In the genomic region with DNA sequence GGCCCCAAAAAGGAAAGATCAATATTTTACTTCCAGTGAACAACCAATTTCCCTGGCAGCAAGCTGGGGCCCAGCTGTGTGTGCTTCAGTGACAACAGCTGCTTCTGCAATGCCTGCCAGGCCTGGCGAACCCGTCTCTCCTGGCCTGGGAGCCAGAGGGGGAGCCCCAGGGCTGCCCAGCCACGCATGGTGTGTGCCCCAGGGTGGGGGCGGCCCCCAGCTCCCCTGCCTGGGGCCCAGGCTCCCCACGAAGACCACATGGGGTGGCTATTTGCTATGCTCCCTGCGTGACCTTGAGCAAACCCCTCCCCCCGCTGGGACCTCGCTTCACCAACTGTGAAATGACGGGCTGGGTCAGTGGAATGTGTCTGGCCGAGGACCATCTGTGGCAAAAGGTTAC, we compare ENCODE assay signal across 1 cellular context.
A peak's percentile ranks its signal among the peaks of the same experiment; 100 is the strongest.
TF ChIP-seq lines count a peak whose summit lies in the region.

No MANE protein-coding gene starts in this region.

TF ChIP-seq in HepG2, 621 proteins besides CTCF, POLR2A, EP300 and RAD21 (continued from another document and continues in another):
- TF ChIP-seq, protein P1, sequence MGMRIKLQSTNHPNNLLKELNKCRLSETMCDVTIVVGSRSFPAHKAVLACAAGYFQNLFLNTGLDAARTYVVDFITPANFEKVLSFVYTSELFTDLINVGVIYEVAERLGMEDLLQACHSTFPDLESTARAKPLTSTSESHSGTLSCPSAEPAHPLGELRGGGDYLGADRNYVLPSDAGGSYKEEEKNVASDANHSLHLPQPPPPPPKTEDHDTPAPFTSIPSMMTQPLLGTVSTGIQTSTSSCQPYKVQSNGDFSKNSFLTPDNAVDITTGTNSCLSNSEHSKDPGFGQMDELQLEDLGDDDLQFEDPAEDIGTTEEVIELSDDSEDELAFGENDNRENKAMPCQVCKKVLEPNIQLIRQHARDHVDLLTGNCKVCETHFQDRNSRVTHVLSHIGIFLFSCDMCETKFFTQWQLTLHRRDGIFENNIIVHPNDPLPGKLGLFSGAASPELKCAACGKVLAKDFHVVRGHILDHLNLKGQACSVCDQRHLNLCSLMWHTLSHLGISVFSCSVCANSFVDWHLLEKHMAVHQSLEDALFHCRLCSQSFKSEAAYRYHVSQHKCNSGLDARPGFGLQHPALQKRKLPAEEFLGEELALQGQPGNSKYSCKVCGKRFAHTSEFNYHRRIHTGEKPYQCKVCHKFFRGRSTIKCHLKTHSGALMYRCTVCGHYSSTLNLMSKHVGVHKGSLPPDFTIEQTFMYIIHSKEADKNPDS (CRISPR knock-in tag; IDR thresholded peaks at IDR 0.05), result no peak
- TF ChIP-seq, protein P2, sequence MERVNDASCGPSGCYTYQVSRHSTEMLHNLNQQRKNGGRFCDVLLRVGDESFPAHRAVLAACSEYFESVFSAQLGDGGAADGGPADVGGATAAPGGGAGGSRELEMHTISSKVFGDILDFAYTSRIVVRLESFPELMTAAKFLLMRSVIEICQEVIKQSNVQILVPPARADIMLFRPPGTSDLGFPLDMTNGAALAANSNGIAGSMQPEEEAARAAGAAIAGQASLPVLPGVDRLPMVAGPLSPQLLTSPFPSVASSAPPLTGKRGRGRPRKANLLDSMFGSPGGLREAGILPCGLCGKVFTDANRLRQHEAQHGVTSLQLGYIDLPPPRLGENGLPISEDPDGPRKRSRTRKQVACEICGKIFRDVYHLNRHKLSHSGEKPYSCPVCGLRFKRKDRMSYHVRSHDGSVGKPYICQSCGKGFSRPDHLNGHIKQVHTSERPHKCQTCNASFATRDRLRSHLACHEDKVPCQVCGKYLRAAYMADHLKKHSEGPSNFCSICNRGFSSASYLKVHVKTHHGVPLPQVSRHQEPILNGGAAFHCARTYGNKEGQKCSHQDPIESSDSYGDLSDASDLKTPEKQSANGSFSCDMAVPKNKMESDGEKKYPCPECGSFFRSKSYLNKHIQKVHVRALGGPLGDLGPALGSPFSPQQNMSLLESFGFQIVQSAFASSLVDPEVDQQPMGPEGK (CRISPR knock-in tag; IDR thresholded peaks at IDR 0.05), result peak; percentile 89
- TF ChIP-seq NFE2L2 (IDR thresholded peaks at IDR 0.05; ENCODE audit: low read length) (no peak), FOXO1 (CRISPR knock-in tag; IDR thresholded peaks at IDR 0.05) (no peak), FOXK2 (IDR thresholded peaks at IDR 0.05) (no peak), SMAD9 (CRISPR knock-in tag; IDR thresholded peaks at IDR 0.05) (no peak), TAF15 (IDR thresholded peaks at IDR 0.05; ENCODE audit: low read depth, low read length, poor library complexity, severe bottlenecking) (no peak), KLF6 (CRISPR knock-in tag; IDR thresholded peaks at IDR 0.05) (no peak), KMT2B (CRISPR knock-in tag; IDR thresholded peaks at IDR 0.05) (no peak), GFI1 (CRISPR knock-in tag; IDR thresholded peaks at IDR 0.05; ENCODE audit: borderline replicate concordance) (no peak), ARNT (IDR thresholded peaks at IDR 0.05) (no peak), ZNF747 (CRISPR knock-in tag; IDR thresholded peaks at IDR 0.05; ENCODE audit: borderline replicate concordance) (no peak), SSRP1 (CRISPR knock-in tag; IDR thresholded peaks at IDR 0.05) (no peak), ISX (CRISPR knock-in tag; conservative IDR thresholded peaks at IDR 0.05) (no peak), CBX2 (IDR thresholded peaks at IDR 0.05; ENCODE audit: low read depth, low read length) (no peak), CBX2 (CRISPR knock-in tag; IDR thresholded peaks at IDR 0.05; ENCODE audit: low read depth) (no peak), TMF1 (CRISPR knock-in tag; IDR thresholded peaks at IDR 0.05; ENCODE audit: low read depth) (no peak), ZSCAN31 (CRISPR knock-in tag; IDR thresholded peaks at IDR 0.05; ENCODE audit: low read depth) (no peak), HOXA9 (CRISPR knock-in tag; IDR thresholded peaks at IDR 0.05; ENCODE audit: borderline replicate concordance) (no peak), TSC22D2 (CRISPR knock-in tag; IDR thresholded peaks at IDR 0.05; ENCODE audit: borderline replicate concordance) (no peak), PITX1 (CRISPR knock-in tag; IDR thresholded peaks at IDR 0.05) (no peak), GABPB1 (CRISPR knock-in tag; IDR thresholded peaks at IDR 0.05) (peak; percentile 31; the same call in 1 of the 2 replicates), YEATS2 (CRISPR knock-in tag; IDR thresholded peaks at IDR 0.05; ENCODE audit: borderline replicate concordance) (no peak), ZNF644 (CRISPR knock-in tag; IDR thresholded peaks at IDR 0.05; ENCODE audit: low read depth) (no peak), ZNF670 (CRISPR knock-in tag; IDR thresholded peaks at IDR 0.05; ENCODE audit: borderline replicate concordance) (no peak), ZNF264 (CRISPR knock-in tag; IDR thresholded peaks at IDR 0.05) (no peak), MAF1 (CRISPR knock-in tag; IDR thresholded peaks at IDR 0.05; ENCODE audit: borderline replicate concordance) (no peak), FIP1L1 (IDR thresholded peaks at IDR 0.05; ENCODE audit: borderline replicate concordance, insufficient read depth, low read depth, low read length) (no peak)
- TF ChIP-seq, protein P3, sequence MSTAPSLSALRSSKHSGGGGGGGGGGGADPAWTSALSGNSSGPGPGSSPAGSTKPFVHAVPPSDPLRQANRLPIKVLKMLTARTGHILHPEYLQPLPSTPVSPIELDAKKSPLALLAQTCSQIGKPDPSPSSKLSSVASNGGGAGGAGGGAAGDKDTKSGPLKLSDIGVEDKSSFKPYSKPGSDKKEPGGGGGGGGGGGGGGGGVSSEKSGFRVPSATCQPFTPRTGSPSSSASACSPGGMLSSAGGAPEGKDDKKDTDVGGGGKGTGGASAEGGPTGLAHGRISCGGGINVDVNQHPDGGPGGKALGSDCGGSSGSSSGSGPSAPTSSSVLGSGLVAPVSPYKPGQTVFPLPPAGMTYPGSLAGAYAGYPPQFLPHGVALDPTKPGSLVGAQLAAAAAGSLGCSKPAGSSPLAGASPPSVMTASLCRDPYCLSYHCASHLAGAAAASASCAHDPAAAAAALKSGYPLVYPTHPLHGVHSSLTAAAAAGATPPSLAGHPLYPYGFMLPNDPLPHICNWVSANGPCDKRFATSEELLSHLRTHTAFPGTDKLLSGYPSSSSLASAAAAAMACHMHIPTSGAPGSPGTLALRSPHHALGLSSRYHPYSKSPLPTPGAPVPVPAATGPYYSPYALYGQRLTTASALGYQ (CRISPR knock-in tag; IDR thresholded peaks at IDR 0.05), result no peak
- TF ChIP-seq, protein P4, sequence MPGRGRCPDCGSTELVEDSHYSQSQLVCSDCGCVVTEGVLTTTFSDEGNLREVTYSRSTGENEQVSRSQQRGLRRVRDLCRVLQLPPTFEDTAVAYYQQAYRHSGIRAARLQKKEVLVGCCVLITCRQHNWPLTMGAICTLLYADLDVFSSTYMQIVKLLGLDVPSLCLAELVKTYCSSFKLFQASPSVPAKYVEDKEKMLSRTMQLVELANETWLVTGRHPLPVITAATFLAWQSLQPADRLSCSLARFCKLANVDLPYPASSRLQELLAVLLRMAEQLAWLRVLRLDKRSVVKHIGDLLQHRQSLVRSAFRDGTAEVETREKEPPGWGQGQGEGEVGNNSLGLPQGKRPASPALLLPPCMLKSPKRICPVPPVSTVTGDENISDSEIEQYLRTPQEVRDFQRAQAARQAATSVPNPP (CRISPR knock-in tag; IDR thresholded peaks at IDR 0.05), result no peak
- TF ChIP-seq, protein P5, sequence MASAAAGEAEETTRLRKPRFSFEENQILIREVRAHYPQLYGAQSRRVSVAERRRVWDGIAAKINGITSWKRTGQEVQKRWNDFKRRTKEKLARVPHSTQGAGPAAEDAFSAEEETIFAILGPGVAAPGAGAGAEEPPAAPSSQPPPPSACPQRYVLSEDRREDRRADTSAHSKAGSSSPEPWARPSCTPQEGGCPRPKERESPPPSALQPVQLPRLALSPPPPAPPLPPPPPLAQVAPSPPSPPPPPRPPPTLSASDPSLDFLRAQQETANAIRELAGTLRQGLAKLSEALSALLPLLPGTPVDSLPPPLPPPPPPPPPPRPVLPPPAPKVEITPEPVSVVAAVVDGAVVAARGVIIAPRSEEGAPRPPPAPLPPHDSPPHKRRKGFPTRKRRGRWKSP (CRISPR knock-in tag; IDR thresholded peaks at IDR 0.05), result no peak
- TF ChIP-seq, protein P6, sequence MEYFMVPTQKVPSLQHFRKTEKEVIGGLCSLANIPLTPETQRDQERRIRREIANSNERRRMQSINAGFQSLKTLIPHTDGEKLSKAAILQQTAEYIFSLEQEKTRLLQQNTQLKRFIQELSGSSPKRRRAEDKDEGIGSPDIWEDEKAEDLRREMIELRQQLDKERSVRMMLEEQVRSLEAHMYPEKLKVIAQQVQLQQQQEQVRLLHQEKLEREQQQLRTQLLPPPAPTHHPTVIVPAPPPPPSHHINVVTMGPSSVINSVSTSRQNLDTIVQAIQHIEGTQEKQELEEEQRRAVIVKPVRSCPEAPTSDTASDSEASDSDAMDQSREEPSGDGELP (IDR thresholded peaks at IDR 0.05; ENCODE audit: borderline replicate concordance, low read depth), result peak; percentile 44; the same call in 1 of the 2 replicates
- TF ChIP-seq, protein P7, sequence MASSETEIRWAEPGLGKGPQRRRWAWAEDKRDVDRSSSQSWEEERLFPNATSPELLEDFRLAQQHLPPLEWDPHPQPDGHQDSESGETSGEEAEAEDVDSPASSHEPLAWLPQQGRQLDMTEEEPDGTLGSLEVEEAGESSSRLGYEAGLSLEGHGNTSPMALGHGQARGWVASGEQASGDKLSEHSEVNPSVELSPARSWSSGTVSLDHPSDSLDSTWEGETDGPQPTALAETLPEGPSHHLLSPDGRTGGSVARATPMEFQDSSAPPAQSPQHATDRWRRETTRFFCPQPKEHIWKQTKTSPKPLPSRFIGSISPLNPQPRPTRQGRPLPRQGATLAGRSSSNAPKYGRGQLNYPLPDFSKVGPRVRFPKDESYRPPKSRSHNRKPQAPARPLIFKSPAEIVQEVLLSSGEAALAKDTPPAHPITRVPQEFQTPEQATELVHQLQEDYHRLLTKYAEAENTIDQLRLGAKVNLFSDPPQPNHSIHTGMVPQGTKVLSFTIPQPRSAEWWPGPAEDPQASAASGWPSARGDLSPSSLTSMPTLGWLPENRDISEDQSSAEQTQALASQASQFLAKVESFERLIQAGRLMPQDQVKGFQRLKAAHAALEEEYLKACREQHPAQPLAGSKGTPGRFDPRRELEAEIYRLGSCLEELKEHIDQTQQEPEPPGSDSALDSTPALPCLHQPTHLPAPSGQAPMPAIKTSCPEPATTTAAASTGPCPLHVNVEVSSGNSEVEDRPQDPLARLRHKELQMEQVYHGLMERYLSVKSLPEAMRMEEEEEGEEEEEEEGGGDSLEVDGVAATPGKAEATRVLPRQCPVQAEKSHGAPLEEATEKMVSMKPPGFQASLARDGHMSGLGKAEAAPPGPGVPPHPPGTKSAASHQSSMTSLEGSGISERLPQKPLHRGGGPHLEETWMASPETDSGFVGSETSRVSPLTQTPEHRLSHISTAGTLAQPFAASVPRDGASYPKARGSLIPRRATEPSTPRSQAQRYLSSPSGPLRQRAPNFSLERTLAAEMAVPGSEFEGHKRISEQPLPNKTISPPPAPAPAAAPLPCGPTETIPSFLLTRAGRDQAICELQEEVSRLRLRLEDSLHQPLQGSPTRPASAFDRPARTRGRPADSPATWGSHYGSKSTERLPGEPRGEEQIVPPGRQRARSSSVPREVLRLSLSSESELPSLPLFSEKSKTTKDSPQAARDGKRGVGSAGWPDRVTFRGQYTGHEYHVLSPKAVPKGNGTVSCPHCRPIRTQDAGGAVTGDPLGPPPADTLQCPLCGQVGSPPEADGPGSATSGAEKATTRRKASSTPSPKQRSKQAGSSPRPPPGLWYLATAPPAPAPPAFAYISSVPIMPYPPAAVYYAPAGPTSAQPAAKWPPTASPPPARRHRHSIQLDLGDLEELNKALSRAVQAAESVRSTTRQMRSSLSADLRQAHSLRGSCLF (CRISPR knock-in tag; IDR thresholded peaks at IDR 0.05; ENCODE audit: borderline replicate concordance), result no peak
- TF ChIP-seq, protein P8, sequence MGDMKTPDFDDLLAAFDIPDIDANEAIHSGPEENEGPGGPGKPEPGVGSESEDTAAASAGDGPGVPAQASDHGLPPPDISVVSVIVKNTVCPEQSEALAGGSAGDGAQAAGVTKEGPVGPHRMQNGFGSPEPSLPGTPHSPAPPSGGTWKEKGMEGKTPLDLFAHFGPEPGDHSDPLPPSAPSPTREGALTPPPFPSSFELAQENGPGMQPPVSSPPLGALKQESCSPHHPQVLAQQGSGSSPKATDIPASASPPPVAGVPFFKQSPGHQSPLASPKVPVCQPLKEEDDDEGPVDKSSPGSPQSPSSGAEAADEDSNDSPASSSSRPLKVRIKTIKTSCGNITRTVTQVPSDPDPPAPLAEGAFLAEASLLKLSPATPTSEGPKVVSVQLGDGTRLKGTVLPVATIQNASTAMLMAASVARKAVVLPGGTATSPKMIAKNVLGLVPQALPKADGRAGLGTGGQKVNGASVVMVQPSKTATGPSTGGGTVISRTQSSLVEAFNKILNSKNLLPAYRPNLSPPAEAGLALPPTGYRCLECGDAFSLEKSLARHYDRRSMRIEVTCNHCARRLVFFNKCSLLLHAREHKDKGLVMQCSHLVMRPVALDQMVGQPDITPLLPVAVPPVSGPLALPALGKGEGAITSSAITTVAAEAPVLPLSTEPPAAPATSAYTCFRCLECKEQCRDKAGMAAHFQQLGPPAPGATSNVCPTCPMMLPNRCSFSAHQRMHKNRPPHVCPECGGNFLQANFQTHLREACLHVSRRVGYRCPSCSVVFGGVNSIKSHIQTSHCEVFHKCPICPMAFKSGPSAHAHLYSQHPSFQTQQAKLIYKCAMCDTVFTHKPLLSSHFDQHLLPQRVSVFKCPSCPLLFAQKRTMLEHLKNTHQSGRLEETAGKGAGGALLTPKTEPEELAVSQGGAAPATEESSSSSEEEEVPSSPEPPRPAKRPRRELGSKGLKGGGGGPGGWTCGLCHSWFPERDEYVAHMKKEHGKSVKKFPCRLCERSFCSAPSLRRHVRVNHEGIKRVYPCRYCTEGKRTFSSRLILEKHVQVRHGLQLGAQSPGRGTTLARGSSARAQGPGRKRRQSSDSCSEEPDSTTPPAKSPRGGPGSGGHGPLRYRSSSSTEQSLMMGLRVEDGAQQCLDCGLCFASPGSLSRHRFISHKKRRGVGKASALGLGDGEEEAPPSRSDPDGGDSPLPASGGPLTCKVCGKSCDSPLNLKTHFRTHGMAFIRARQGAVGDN (CRISPR knock-in tag; IDR thresholded peaks at IDR 0.05), result peak; percentile 64
- TF ChIP-seq, protein P9, sequence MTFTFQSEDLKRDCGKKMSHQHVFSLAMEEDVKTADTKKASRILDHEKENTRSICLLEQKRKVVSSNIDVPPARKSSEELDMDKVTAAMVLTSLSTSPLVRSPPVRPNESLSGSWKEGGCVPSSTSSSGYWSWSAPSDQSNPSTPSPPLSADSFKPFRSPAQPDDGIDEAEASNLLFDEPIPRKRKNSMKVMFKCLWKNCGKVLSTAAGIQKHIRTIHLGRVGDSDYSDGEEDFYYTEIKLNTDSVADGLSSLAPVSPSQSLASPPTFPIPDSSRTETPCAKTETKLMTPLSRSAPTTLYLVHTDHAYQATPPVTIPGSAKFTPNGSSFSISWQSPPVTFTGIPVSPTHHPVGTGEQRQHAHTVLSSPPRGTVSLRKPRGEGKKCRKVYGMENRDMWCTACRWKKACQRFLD (CRISPR knock-in tag; IDR thresholded peaks at IDR 0.05; ENCODE audit: borderline replicate concordance), result no peak
- TF ChIP-seq, protein P10, sequence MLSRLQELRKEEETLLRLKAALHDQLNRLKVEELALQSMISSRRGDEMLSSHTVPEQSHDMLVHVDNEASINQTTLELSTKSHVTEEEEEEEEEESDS (CRISPR knock-in tag; IDR thresholded peaks at IDR 0.05; ENCODE audit: borderline replicate concordance), result no peak
- TF ChIP-seq, protein P11, sequence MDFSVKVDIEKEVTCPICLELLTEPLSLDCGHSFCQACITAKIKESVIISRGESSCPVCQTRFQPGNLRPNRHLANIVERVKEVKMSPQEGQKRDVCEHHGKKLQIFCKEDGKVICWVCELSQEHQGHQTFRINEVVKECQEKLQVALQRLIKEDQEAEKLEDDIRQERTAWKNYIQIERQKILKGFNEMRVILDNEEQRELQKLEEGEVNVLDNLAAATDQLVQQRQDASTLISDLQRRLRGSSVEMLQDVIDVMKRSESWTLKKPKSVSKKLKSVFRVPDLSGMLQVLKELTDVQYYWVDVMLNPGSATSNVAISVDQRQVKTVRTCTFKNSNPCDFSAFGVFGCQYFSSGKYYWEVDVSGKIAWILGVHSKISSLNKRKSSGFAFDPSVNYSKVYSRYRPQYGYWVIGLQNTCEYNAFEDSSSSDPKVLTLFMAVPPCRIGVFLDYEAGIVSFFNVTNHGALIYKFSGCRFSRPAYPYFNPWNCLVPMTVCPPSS (IDR thresholded peaks at IDR 0.05), result no peak
